ENCODE assay signal across 18 cellular contexts in genomic region chr11:108338750-108339149, GRCh38.
DNase-seq lines count a peak whose midpoint lies in the region; ATAC-seq, FAIRE-seq and TF ChIP-seq lines count a peak whose summit lies in the region.
"Had no signal": no experiment of that assay in that cellular context is flagged by ENCODE, and none has a peak within 500 bp of the region (broad histone marks: within the 10 kb centered on the region; RNA-seq: fewer than 3 reads in every experiment).

No MANE protein-coding gene starts in this region.

- no peaks in the 10 kb centered on the region for H3K79me2 ChIP-seq in mammary epithelial cell (ENCODE audit: insufficient read depth, low read length)

- no peak overlapping the region for H3K9ac ChIP-seq in mammary epithelial cell (ENCODE audit: insufficient read depth, low read length)

- H3K4me1 Mint-ChIP-seq in activated naive CD4-positive, alpha-beta T cell treated with anti-CD3 and anti-CD28 coated beads, Interleukin-2, amount 50 U/mL, for 24 hours = peaks cover 39% of the 10 kb centered on the region
- no peaks in the 10 kb centered on the region for H3K4me1 Mint-ChIP-seq in activated naive CD4-positive, alpha-beta T cell treated with anti-CD3 and anti-CD28 coated beads, Interleukin-2, amount 10 ng/mL, durations not matched to agents 7 days and 5 days
- peaks cover 3 to 34% (median 19%) of the 10 kb centered on the region in 4 donors for H3K4me1 Mint-ChIP-seq in naive thymus-derived CD8-positive, alpha-beta T cell

- no peak for TF ChIP-seq CTCF in mammary epithelial cell (conservative IDR thresholded peaks at IDR 0.05 in 1 of 2, IDR thresholded peaks at IDR 0.05 in 1 of 2; ENCODE audit: extremely low read depth in 1 of 2, insufficient read depth in 1 of 2, low read depth in 1 of 2, low read length in 2 of 2)
- TF ChIP-seq CTCF in body of pancreas (IDR thresholded peaks at IDR 0.05) = no peak

- H3K27me3 ChIP-seq in mammary epithelial cell (ENCODE audit: insufficient read depth, low read length) (no peaks in the 10 kb centered on the region), body of pancreas (no peaks in the 10 kb centered on the region)
- H3K27me3 ChIP-seq: BE2C had no signal

- H2AFZ ChIP-seq in mammary epithelial cell (ENCODE audit: low read depth, low read length) = no peak overlapping the region

- DNase-seq in activated naive CD4-positive, alpha-beta T cell treated with anti-CD3 and anti-CD28 coated beads, Interleukin-2, amount 10 ng/mL, durations not matched to agents 7 days and 5 days = no peak
- DNase-seq in GM12891 (ENCODE audit: insufficient read length, low spot score) (no peak), mammary epithelial cell (peak; percentile 40), occipital lobe (lab: John Stamatoyannopoulos, UW) (no peak), SKM-1 treated with dmso at 0.1 percent for 144 hours (lab: John Stamatoyannopoulos, UW; ENCODE audit: unreplicated experiment) (no peak), body of pancreas (no peak)
- DNase-seq in naive thymus-derived CD8-positive, alpha-beta T cell = no peak
- DNase-seq: BE2C; CD4-positive, CD25-positive, alpha-beta regulatory T cell; DMS153; NCI-H187; NCI-H2227 treated with DMSO at 0.1 percent for 48 hours; NCI-H510A treated with DMSO at 0.1 percent for 48 hours; NCI-H774; SHP77 treated with DMSO at 0.1 percent for 48 hours had no signal

- H3K9me3 Mint-ChIP-seq in activated naive CD4-positive, alpha-beta T cell treated with anti-CD3 and anti-CD28 coated beads, Interleukin-2, amount 50 U/mL, for 24 hours = no peaks in the 10 kb centered on the region
- H3K9me3 Mint-ChIP-seq in activated naive CD4-positive, alpha-beta T cell treated with anti-CD3 and anti-CD28 coated beads, Interleukin-2, amount 10 ng/mL, durations not matched to agents 7 days and 5 days = no peaks in the 10 kb centered on the region
- H3K9me3 Mint-ChIP-seq in naive thymus-derived CD8-positive, alpha-beta T cell = no peaks in the 10 kb centered on the region
- H3K9me3 Mint-ChIP-seq: CD4-positive, CD25-positive, alpha-beta regulatory T cell had no signal

- WGBS in mammary epithelial cell (ENCODE audit: low coverage, missing lambda C conversion rate) = 95% methylated on average over 2 of the region's 2 CpGs
- 92 to 98% methylated on average over 2 of the region's 2 CpGs for WGBS in body of pancreas, 2 donors

- no peak for TF ChIP-seq POLR2A in GM12891 (IDR thresholded peaks at IDR 0.05; ENCODE audit: low read depth, low read length)
- no peak for TF ChIP-seq POLR2A in body of pancreas (IDR thresholded peaks at IDR 0.05)

- dilution Hi-C loops in mammary epithelial cell (cut with HindIII; ENCODE audit: low sequenced_read_pairs) = no loop called here

- intact Hi-C loops in mammary epithelial cell (cut with micrococcal nuclease) (no loop called here), body of pancreas (cut with DNase I) (no loop called here)

- H3K27ac ChIP-seq in mammary epithelial cell (ENCODE audit: insufficient read depth, low read depth, low read length) (no peak overlapping the region), body of pancreas (no peak overlapping the region)

- H3K4me1 ChIP-seq in mammary epithelial cell (ENCODE audit: insufficient read depth, low read length) (peaks cover 20% of the 10 kb centered on the region), body of pancreas (peaks cover 3% of the 10 kb centered on the region)
- H3K4me1 ChIP-seq: BE2C had no signal

- peak; percentile 40 for FAIRE-seq in GM12891 (lab: Jason Lieb, UNC)
- FAIRE-seq: A204.1, H1 had no signal

- peak overlapping the region; percentile 68 for H3K27ac Mint-ChIP-seq in activated naive CD4-positive, alpha-beta T cell treated with anti-CD3 and anti-CD28 coated beads, Interleukin-2, amount 50 U/mL, for 24 hours
- no peak overlapping the region for H3K27ac Mint-ChIP-seq in activated naive CD4-positive, alpha-beta T cell treated with anti-CD3 and anti-CD28 coated beads, Interleukin-2, amount 10 ng/mL, durations not matched to agents 7 days and 5 days
- H3K27ac Mint-ChIP-seq in naive thymus-derived CD8-positive, alpha-beta T cell = peak overlapping the region in 9 of 10 donors; percentile 1 to 77 (median 22)

- H3K4me3 ChIP-seq in mammary epithelial cell (replicated peaks in 1 of 3; ENCODE audit: insufficient read depth in 1 of 3, low read depth in 2 of 3, low read length in 3 of 3) (no peak overlapping the region), body of pancreas (no peak overlapping the region)

- H3K36me3 ChIP-seq in mammary epithelial cell (ENCODE audit: insufficient read depth, low read length) (peaks cover 8% of the 10 kb centered on the region), body of pancreas (replicated peaks in 1 of 2; ENCODE audit: insufficient read depth in 1 of 2, low read depth in 2 of 2) (peaks cover 0 to 10% of the 10 kb centered on the region in 2 donors)

- BruUV-seq in mammary epithelial cell (replicated peaks; lab: Mats Ljungman, UMichigan) = no TSS peak

- H3K9me3 ChIP-seq in mammary epithelial cell (replicated peaks; ENCODE audit: insufficient read depth, low read length) (no peaks in the 10 kb centered on the region), body of pancreas (no peaks in the 10 kb centered on the region)
- H3K9me3 ChIP-seq: BE2C had no signal

- peaks cover 13% of the 10 kb centered on the region for H3K36me3 Mint-ChIP-seq in activated naive CD4-positive, alpha-beta T cell treated with anti-CD3 and anti-CD28 coated beads, Interleukin-2, amount 50 U/mL, for 24 hours
- peaks cover 54% of the 10 kb centered on the region for H3K36me3 Mint-ChIP-seq in activated naive CD4-positive, alpha-beta T cell treated with anti-CD3 and anti-CD28 coated beads, Interleukin-2, amount 10 ng/mL, durations not matched to agents 7 days and 5 days
- peaks cover 5 to 67% (median 20%) of the 10 kb centered on the region in 3 donors for H3K36me3 Mint-ChIP-seq in naive thymus-derived CD8-positive, alpha-beta T cell

- CTCF ChIA-PET in activated naive CD4-positive, alpha-beta T cell treated with anti-CD3 and anti-CD28 coated beads, Interleukin-2, amount 10 ng/mL, durations not matched to agents 7 days and 5 days (lab: Charles Lee) = interaction anchor here (1.2 kb wide), 1 partner anchor 233 kb away, joined by 3 read pairs; no protein-coding TSS in a partner anchor
- CTCF ChIA-PET in mammary epithelial cell (lab: Charles Lee; ENCODE audit: low non-redundant PET) = no interaction called here

- H3K4me3 Mint-ChIP-seq in activated naive CD4-positive, alpha-beta T cell treated with anti-CD3 and anti-CD28 coated beads, Interleukin-2, amount 50 U/mL, for 24 hours = no peak overlapping the region
- no peak overlapping the region for H3K4me3 Mint-ChIP-seq in activated naive CD4-positive, alpha-beta T cell treated with anti-CD3 and anti-CD28 coated beads, Interleukin-2, amount 10 ng/mL, durations not matched to agents 7 days and 5 days
- no peak overlapping the region for H3K4me3 Mint-ChIP-seq in naive thymus-derived CD8-positive, alpha-beta T cell
- H3K4me3 Mint-ChIP-seq: CD4-positive, CD25-positive, alpha-beta regulatory T cell had no signal

- H3K4me2 ChIP-seq in mammary epithelial cell (ENCODE audit: insufficient read depth, low read depth, low read length) = no peak overlapping the region

- no peak for ATAC-seq in naive thymus-derived CD8-positive, alpha-beta T cell
- no peak for ATAC-seq in body of pancreas

- H3K27me3 Mint-ChIP-seq in activated naive CD4-positive, alpha-beta T cell treated with anti-CD3 and anti-CD28 coated beads, Interleukin-2, amount 50 U/mL, for 24 hours = no peaks in the 10 kb centered on the region
- no peaks in the 10 kb centered on the region for H3K27me3 Mint-ChIP-seq in activated naive CD4-positive, alpha-beta T cell treated with anti-CD3 and anti-CD28 coated beads, Interleukin-2, amount 10 ng/mL, durations not matched to agents 7 days and 5 days
- no peaks in the 10 kb centered on the region for H3K27me3 Mint-ChIP-seq in naive thymus-derived CD8-positive, alpha-beta T cell
- H3K27me3 Mint-ChIP-seq: CD4-positive, CD25-positive, alpha-beta regulatory T cell had no signal

- in situ Hi-C loops in mammary epithelial cell (cut with MboI; ENCODE audit: low sequenced_read_pairs in 2 of 2) = no loop called here

- no peaks in the 10 kb centered on the region for H4K20me1 ChIP-seq in mammary epithelial cell (ENCODE audit: insufficient read depth, low read length)

- POLR2A ChIA-PET in naive thymus-derived CD8-positive, alpha-beta T cell (lab: Charles Lee) = interaction anchor here (0.5 kb wide), 1 partner anchor 72 kb away, joined by 3 read pairs; no protein-coding TSS in a partner anchor

TF ChIP-seq in GM12891, 5 proteins besides CTCF, POLR2A, EP300 and RAD21:
- TF ChIP-seq PAX5 (IDR thresholded peaks at IDR 0.05; ENCODE audit: insufficient read depth, low read length, severe bottlenecking) (no peak), SPI1 (IDR thresholded peaks at IDR 0.05; ENCODE audit: low read depth, low read length) (no peak), TAF1 (IDR thresholded peaks at IDR 0.05; ENCODE audit: low read depth, low read length) (no peak), POU2F2 (IDR thresholded peaks at IDR 0.05; ENCODE audit: low read depth, low read length) (no peak), POLR2AphosphoS5 (IDR thresholded peaks at IDR 0.05; ENCODE audit: low read depth, low read length) (no peak)
